ENCODE assay signal across 8 cellular contexts in the genomic region with DNA sequence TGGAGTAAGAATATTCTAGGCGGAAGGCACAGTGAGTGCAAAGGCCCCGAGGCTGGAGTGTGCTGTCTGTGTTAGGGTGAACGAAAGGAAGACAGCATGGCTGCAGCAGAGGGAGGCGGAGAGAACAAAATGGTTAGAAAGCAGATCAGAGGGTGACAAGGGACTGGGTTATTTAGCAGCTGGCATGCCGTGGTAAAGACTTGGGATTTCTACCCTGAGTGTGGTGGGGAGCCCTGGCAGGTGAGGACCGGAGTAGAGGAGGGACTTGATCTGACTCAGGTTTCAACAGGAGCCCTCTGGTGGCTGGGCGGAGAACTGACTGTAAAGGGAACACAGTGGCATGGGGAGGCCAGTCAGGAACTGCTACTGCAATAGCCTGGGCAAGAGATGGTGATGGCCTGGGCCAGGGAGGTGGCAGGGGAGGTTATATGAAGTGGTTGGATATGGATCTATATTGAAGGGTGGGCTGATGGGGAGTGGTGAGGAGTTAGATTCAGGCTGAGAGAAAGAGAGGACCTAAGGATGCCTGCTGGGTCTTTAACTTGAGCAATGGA. TPM values are rescaled to one million over a fixed set of nuclear protein-coding genes. Genes with fewer than 3 reads are reported as not detected.
DNase-seq lines count a peak whose midpoint lies in the region; ATAC-seq and TF ChIP-seq lines count a peak whose summit lies in the region.

No MANE protein-coding gene starts in this region.

- H3K79me2 ChIP-seq in mesendoderm (ENCODE audit: control insufficient read depth, insufficient read depth, low read length), result no peaks in the 10 kb centered on the region

- H3K27me3 ChIP-seq in GM06990 (replicated peaks; ENCODE audit: control insufficient read depth, insufficient read depth, low read length) (no peaks in the 10 kb centered on the region), mesendoderm (ENCODE audit: insufficient read depth, low read length, poor library complexity) (no peaks in the 10 kb centered on the region)

- no peaks in the 10 kb centered on the region for H3K36me3 Mint-ChIP-seq in activated CD8-positive, alpha-beta T cell treated with anti-CD3 and anti-CD28 coated beads, Interleukin-2, amount 10 ng/mL, durations not matched to agents 7 days and 5 days (ENCODE audit: low read depth)

- no peaks in the 10 kb centered on the region for H3K36me3 ChIP-seq in GM06990 (ENCODE audit: control insufficient read depth, insufficient read depth, low read length)
- no peaks in the 10 kb centered on the region for H3K36me3 ChIP-seq in mesendoderm (ENCODE audit: control insufficient read depth, insufficient read depth, low read length)

- peaks cover 79% of the 10 kb centered on the region for H3K4me1 Mint-ChIP-seq in activated CD8-positive, alpha-beta T cell treated with anti-CD3 and anti-CD28 coated beads, Interleukin-2, amount 10 ng/mL, durations not matched to agents 7 days and 5 days (ENCODE audit: low read depth)

- no peaks in the 10 kb centered on the region for H3K27me3 Mint-ChIP-seq in activated CD8-positive, alpha-beta T cell treated with anti-CD3 and anti-CD28 coated beads, Interleukin-2, amount 10 ng/mL, durations not matched to agents 7 days and 5 days (ENCODE audit: low read depth)

- no peak overlapping the region for H3K4me3 ChIP-seq in GM06990 (replicated peaks; ENCODE audit: low read depth, low read length)
- H3K4me3 ChIP-seq in mesendoderm (ENCODE audit: low read length), result no peak overlapping the region

- H3K9me3 Mint-ChIP-seq in activated CD8-positive, alpha-beta T cell treated with anti-CD3 and anti-CD28 coated beads, Interleukin-2, amount 10 ng/mL, durations not matched to agents 7 days and 5 days (ENCODE audit: insufficient read depth), result no peaks in the 10 kb centered on the region

- no peaks in the 10 kb centered on the region for H3K4me1 ChIP-seq in mesendoderm (ENCODE audit: control insufficient read depth, low read depth, low read length)

- no peak overlapping the region for H3K27ac ChIP-seq in mesendoderm (ENCODE audit: low read depth, low read length)

- CTCF ChIA-PET in activated CD8-positive, alpha-beta T cell treated with anti-CD3 and anti-CD28 coated beads, Interleukin-2, amount 10 ng/mL, durations not matched to agents 7 days and 5 days (lab: Charles Lee), result interaction anchor here (1.2 to 22.1 kb wide), 13 partner anchors 11 to 442 kb away, joined by 3 to 769 read pairs (median 53); partner anchors contain the start of genes C6orf89, MTCH1 and PIM1

- H2BK5ac ChIP-seq in mesendoderm (ENCODE audit: low read length), result no peak overlapping the region

- H4K5ac ChIP-seq in mesendoderm (ENCODE audit: low read length), result no peak overlapping the region

- H2BK15ac ChIP-seq in mesendoderm (replicated peaks; ENCODE audit: low read depth), result no peak overlapping the region

- no peak overlapping the region for H3K4me2 ChIP-seq in mesendoderm (ENCODE audit: low read length)

- no peak overlapping the region for H2AK5ac ChIP-seq in mesendoderm (ENCODE audit: low read length)

- peak overlapping the region; percentile 45 for H3K4me3 Mint-ChIP-seq in activated CD8-positive, alpha-beta T cell treated with anti-CD3 and anti-CD28 coated beads, Interleukin-2, amount 10 ng/mL, durations not matched to agents 7 days and 5 days

- H3K56ac ChIP-seq in mesendoderm (ENCODE audit: low read length), result no peak overlapping the region

- DNase-seq in GM06990 (ENCODE audit: extremely low read depth, insufficient read length), result peak; percentile 58
- DNase-seq in HT-29 (ENCODE audit: low spot score), result peak; percentile 91
- peak; percentile 34 for DNase-seq in NK-92 (lab: John Stamatoyannopoulos, UW; ENCODE audit: unreplicated experiment)
- peak; percentile 94 for DNase-seq in activated CD8-positive, alpha-beta T cell treated with anti-CD3 and anti-CD28 coated beads, Interleukin-2, amount 10 ng/mL, durations not matched to agents 7 days and 5 days
- DNase-seq in effector CD8-positive, alpha-beta T cell (lab: John Stamatoyannopoulos, UW), result peak; percentile 83
- DNase-seq in mesendoderm, result peak; percentile 93
- DNase-seq in stimulated activated CD8-positive, alpha-beta memory T cell treated with anti-CD3 and anti-CD28 coated beads, Interleukin-2, amount 100 ng/mL, for 48 hours (ENCODE audit: low read depth in 2 of 2), result peak; percentile 80 to 88

- H3K23ac ChIP-seq in mesendoderm (ENCODE audit: low read length), result no peak overlapping the region

- POLR2A ChIA-PET in activated CD8-positive, alpha-beta T cell treated with anti-CD3 and anti-CD28 coated beads, Interleukin-2, amount 10 ng/mL, durations not matched to agents 7 days and 5 days (lab: Charles Lee), result interaction anchor here (0.7 to 15.8 kb wide), 8 partner anchors 13 to 190 kb away, joined by 3 to 351 read pairs (median 22); partner anchors contain the start of gene PIM1

- H2BK120ac ChIP-seq in mesendoderm (ENCODE audit: low read depth, low read length), result no peak overlapping the region

- H3K18ac ChIP-seq in mesendoderm (ENCODE audit: low read length), result no peak overlapping the region

- H4K8ac ChIP-seq in mesendoderm (ENCODE audit: low read depth, low read length), result no peak overlapping the region

- no peak overlapping the region for H3K9ac ChIP-seq in mesendoderm (ENCODE audit: low read length)

- H3K79me1 ChIP-seq in mesendoderm (ENCODE audit: low read length), result no peaks in the 10 kb centered on the region

- no CpG with 5 or more reads among the region's 7 CpGs for WGBS in mesendoderm (ENCODE audit: extremely low coverage, insufficient coverage, low lambda C conversion rate)

- no peak overlapping the region for H3K4ac ChIP-seq in mesendoderm (ENCODE audit: low read depth, low read length)

- H3K27ac Mint-ChIP-seq in activated CD8-positive, alpha-beta T cell treated with anti-CD3 and anti-CD28 coated beads, Interleukin-2, amount 10 ng/mL, durations not matched to agents 7 days and 5 days, result peak overlapping the region; percentile 87

- TF ChIP-seq CTCF in GM06990 (IDR thresholded peaks at IDR 0.05; ENCODE audit: insufficient read depth, low read length, poor library complexity, severe bottlenecking), result peak; percentile 85

- peak; percentile 70 for ATAC-seq in activated CD8-positive, alpha-beta T cell treated with anti-CD3 and anti-CD28 coated beads, Interleukin-2, amount 10 ng/mL, durations not matched to agents 7 days and 5 days
- no peak for ATAC-seq in HG02885 (IDR thresholded peaks at IDR 0.05; ENCODE audit: poor library complexity, unreplicated experiment)

RNA-seq across cellular contexts. Expression of gene PIM1, which starts 38.0 kb away (rescaled TPM):
- total RNA-seq in HT-29 (2014; rRNA removed; shearing (Covaris generic)), result 20.0 and 23.6 TPM in 2 replicates
- total RNA-seq in activated CD8-positive, alpha-beta T cell treated with anti-CD3 and anti-CD28 coated beads, Interleukin-2, amount 10 ng/mL, durations not matched to agents 7 days and 5 days, result 100 to 1,000 TPM; 432 to 449 TPM
- polyA plus RNA-seq in mesendoderm (2013, experiment 1 of 2), result 153 TPM
- polyA plus RNA-seq in mesendoderm (2013, experiment 2 of 2), result 150 TPM

RNA-seq across cellular contexts. Expression of gene TBC1D22B, which starts 49.6 kb away (rescaled TPM):
- total RNA-seq in HT-29 (2014; rRNA removed; shearing (Covaris generic)), result 7.8 and 8.2 TPM in 2 replicates
- total RNA-seq in activated CD8-positive, alpha-beta T cell treated with anti-CD3 and anti-CD28 coated beads, Interleukin-2, amount 10 ng/mL, durations not matched to agents 7 days and 5 days, result 10 to 100 TPM; 15.4 TPM
- 10.0 TPM for polyA plus RNA-seq in mesendoderm (2013, experiment 1 of 2)
- 9.9 TPM for polyA plus RNA-seq in mesendoderm (2013, experiment 2 of 2)

RNA-seq across cellular contexts. Expression of gene TMEM217, which starts 50.0 kb away (rescaled TPM):
- total RNA-seq in HT-29 (2014; rRNA removed; shearing (Covaris generic)), result 1.4 and 1.8 TPM in 2 replicates
- total RNA-seq in activated CD8-positive, alpha-beta T cell treated with anti-CD3 and anti-CD28 coated beads, Interleukin-2, amount 10 ng/mL, durations not matched to agents 7 days and 5 days, result 1 to 10 TPM; 3.1 to 3.2 TPM
- 1.2 TPM for polyA plus RNA-seq in mesendoderm (2013, experiment 1 of 2)
- polyA plus RNA-seq in mesendoderm (2013, experiment 2 of 2), result 1.0 TPM

Comparison
In these comparisons a context has a peak if more than half of its experiments do, and no peak if none do; other contexts are left out.
1. DNase-seq: peak in every context shown above with its lines; median percentile 94 in activated CD8-positive, alpha-beta T cell treated with anti-CD3 and anti-CD28 coated beads, Interleukin-2, amount 10 ng/mL, durations not matched to agents 7 days and 5 days; 93 in mesendoderm; 91 in HT-29; 84 in stimulated activated CD8-positive, alpha-beta memory T cell treated with anti-CD3 and anti-CD28 coated beads, Interleukin-2, amount 100 ng/mL, for 48 hours; 83 in effector CD8-positive, alpha-beta T cell; 58 in GM06990; 34 in NK-92.
2. RNA of gene PIM1, which starts 38.0 kb away (total RNA-seq): 432 to 449 TPM in activated CD8-positive, alpha-beta T cell treated with anti-CD3 and anti-CD28 coated beads, Interleukin-2, amount 10 ng/mL, durations not matched to agents 7 days and 5 days; 20.0 to 23.6 TPM in HT-29; every median in the first group is over 10 times any median in the second.